In genomic region chr3:168736202-168736601, GRCh38 we compare ENCODE assay signal across 16 cellular contexts.
DNase-seq lines count a peak whose midpoint lies in the region; ATAC-seq and TF ChIP-seq lines count a peak whose summit lies in the region.
"Had no signal": no experiment of that assay in that cellular context is flagged by ENCODE, and none has a peak within 500 bp of the region (broad histone marks: within the 10 kb centered on the region; RNA-seq: fewer than 3 reads in every experiment).

No MANE protein-coding gene starts in this region.

- no peaks in the 10 kb centered on the region for H3F3A ChIP-seq in PC-9 (ENCODE audit: insufficient read depth, low read depth)

- peak overlapping the region; percentile 17 for H3K27ac Mint-ChIP-seq in mesothelial cell of epicardium
- H3K27ac Mint-ChIP-seq: CD14-positive monocyte; CD4-positive, alpha-beta memory T cell; H9 had no signal

- intact Hi-C loops in PC-9 (cut with micrococcal nuclease; ENCODE audit: unreplicated experiment): no loop called here
- intact Hi-C loops in esophagus squamous epithelium (cut with DNase I): no loop called here

- TF ChIP-seq CTCF in PC-9 (conservative IDR thresholded peaks at IDR 0.05): no peak
- TF ChIP-seq CTCF in mesothelial cell of epicardium (IDR thresholded peaks at IDR 0.05; ENCODE audit: unreplicated experiment): no peak
- no peak for TF ChIP-seq CTCF in esophagus squamous epithelium (IDR thresholded peaks at IDR 0.05)

- peaks cover 34% of the 10 kb centered on the region for H3K9me3 Mint-ChIP-seq in mesothelial cell of epicardium

- H4K20me1 ChIP-seq in PC-9 (ENCODE audit: insufficient read depth): no peaks in the 10 kb centered on the region
- H4K20me1 ChIP-seq: BLaER1 had no signal

- no peak overlapping the region for H3K27ac ChIP-seq in PC-9
- no peak overlapping the region for H3K27ac ChIP-seq in esophagus squamous epithelium
- H3K27ac ChIP-seq: BLaER1 had no signal

- H3K9me3 ChIP-seq in PC-9 (ENCODE audit: insufficient read depth, low read depth): 0 out of 2 replicates have a peak, but pooled peaks cover 3% of the 10 kb centered on the region
- no peaks in the 10 kb centered on the region for H3K9me3 ChIP-seq in esophagus squamous epithelium

- DNase-seq in NCI-H82 (lab: John Stamatoyannopoulos, UW) (peak; percentile 18), NCI-H82 treated with DMSO at 0.1 percent for 48 hours (lab: John Stamatoyannopoulos, UW; ENCODE audit: unreplicated experiment) (no peak), PC-9 (no peak), mesothelial cell of epicardium (ENCODE audit: low spot score in 2 of 2, unreplicated experiment in 2 of 2) (no peak), iPS-NIHi11 (ENCODE audit: low spot score) (no peak), esophagus squamous epithelium (lab: John Stamatoyannopoulos, UW) (no peak)
- DNase-seq: 8988T; CD4-positive, alpha-beta memory T cell; DMS79 treated with DMSO at 0.1 percent for 48 hours; GF-D8; GOT3; H9; IMR-90 had no signal

- H3K4me1 ChIP-seq in PC-9 (replicated peaks; ENCODE audit: insufficient read depth) (no peaks in the 10 kb centered on the region), esophagus squamous epithelium (no peaks in the 10 kb centered on the region)
- H3K4me1 ChIP-seq: BLaER1 had no signal

- CTCF ChIA-PET in PC-9 (lab: Charles Lee): no interaction called here

- H3K4me2 ChIP-seq in PC-9: no peak overlapping the region
- H3K4me2 ChIP-seq: BLaER1 had no signal

- no peaks in the 10 kb centered on the region for H3K4me1 Mint-ChIP-seq in mesothelial cell of epicardium
- H3K4me1 Mint-ChIP-seq: CD14-positive monocyte; CD4-positive, alpha-beta memory T cell had no signal

- no peak overlapping the region for H3K4me3 ChIP-seq in PC-9
- no peak overlapping the region for H3K4me3 ChIP-seq in esophagus squamous epithelium
- H3K4me3 ChIP-seq: BLaER1 had no signal

- H2AFZ ChIP-seq in PC-9: 0 out of 2 replicates have a peak overlapping the region, but pooled peaks have one; percentile 12

- no peak for ATAC-seq in HG03457 (IDR thresholded peaks at IDR 0.05; ENCODE audit: unreplicated experiment)

- H3K9me2 ChIP-seq in PC-9 (ENCODE audit: insufficient read depth): no peaks in the 10 kb centered on the region

- no peaks in the 10 kb centered on the region for H3K27me3 ChIP-seq in PC-9 (ENCODE audit: insufficient read depth, low read depth)
- no peaks in the 10 kb centered on the region for H3K27me3 ChIP-seq in esophagus squamous epithelium
- H3K27me3 ChIP-seq: BLaER1 had no signal

- H3K36me3 Mint-ChIP-seq in mesothelial cell of epicardium: peaks cover 38% of the 10 kb centered on the region
- H3K36me3 Mint-ChIP-seq: CD14-positive monocyte; CD4-positive, alpha-beta memory T cell had no signal

- BruUV-seq in PC-9 (replicated peaks; lab: Mats Ljungman, UMichigan): no TSS peak

- POLR2A ChIA-PET in PC-9 (lab: Charles Lee; ENCODE audit: unreplicated experiment): no interaction called here

- H3K36me3 ChIP-seq in PC-9 (ENCODE audit: low read depth) (no peaks in the 10 kb centered on the region), esophagus squamous epithelium (no peaks in the 10 kb centered on the region)
- H3K36me3 ChIP-seq: BLaER1 had no signal

- no peaks in the 10 kb centered on the region for H3K79me2 ChIP-seq in PC-9 (ENCODE audit: low read depth)

- H3K27me3 Mint-ChIP-seq in mesothelial cell of epicardium (ENCODE audit: low read depth): no peaks in the 10 kb centered on the region
- H3K27me3 Mint-ChIP-seq: CD4-positive, alpha-beta memory T cell had no signal

- H3K4me3 Mint-ChIP-seq in mesothelial cell of epicardium: no peak overlapping the region
- H3K4me3 Mint-ChIP-seq: CD14-positive monocyte; CD4-positive, alpha-beta memory T cell; H9 had no signal

- 40 to 45% methylated on average over 2 of the region's 2 CpGs for WGBS in esophagus squamous epithelium, 2 donors

- no peak for TF ChIP-seq POLR2A in esophagus squamous epithelium (IDR thresholded peaks at IDR 0.05)
